8 cellular contexts compared by ENCODE assay signal in genomic region chr7:33905389-33906032, GRCh38. TPM values are rescaled to one million over a fixed set of nuclear protein-coding genes. Genes with fewer than 3 reads are reported as not detected.
A peak's percentile ranks its signal among the peaks of the same experiment; 100 is the strongest.
DNase-seq lines count a peak whose midpoint lies in the region; ATAC-seq and TF ChIP-seq lines count a peak whose summit lies in the region.

BMPER (plus strand) TSS chr7:33905539; CDS start chr7:33905614, 75 bp downstream.

- H3K9me3 Mint-ChIP-seq in activated CD8-positive, alpha-beta T cell treated with anti-CD3 and anti-CD28 coated beads, Interleukin-2, amount 10 ng/mL, durations not matched to agents 7 days and 5 days (ENCODE audit: insufficient read depth) = no peaks in the 10 kb centered on the region
- H3K9me3 Mint-ChIP-seq in glutamatergic neuron (ENCODE audit: unreplicated experiment) (no peaks in the 10 kb centered on the region), osteocyte (ENCODE audit: unreplicated experiment) (no peaks in the 10 kb centered on the region)

- no peak within 1 kb of the TSS for H3K27ac Mint-ChIP-seq in activated CD8-positive, alpha-beta T cell treated with anti-CD3 and anti-CD28 coated beads, Interleukin-2, amount 10 ng/mL, durations not matched to agents 7 days and 5 days
- H3K27ac Mint-ChIP-seq in glutamatergic neuron (ENCODE audit: unreplicated experiment) (peak within 1 kb of the TSS; percentile 89), osteocyte (ENCODE audit: unreplicated experiment) (no peak within 1 kb of the TSS)

- H3K4me1 Mint-ChIP-seq in activated CD8-positive, alpha-beta T cell treated with anti-CD3 and anti-CD28 coated beads, Interleukin-2, amount 10 ng/mL, durations not matched to agents 7 days and 5 days (ENCODE audit: low read depth) = peaks cover 5% of the 10 kb centered on the region
- H3K4me1 Mint-ChIP-seq in glutamatergic neuron (ENCODE audit: low read depth, unreplicated experiment) (peaks cover 2% of the 10 kb centered on the region), osteocyte (ENCODE audit: unreplicated experiment) (peaks cover 12% of the 10 kb centered on the region)

- no peak for TF ChIP-seq CTCF in LNCaP clone FGC (IDR thresholded peaks at IDR 0.05; ENCODE audit: control insufficient read depth, extremely low read depth, insufficient read depth)
- TF ChIP-seq CTCF in glutamatergic neuron (IDR thresholded peaks at IDR 0.05; ENCODE audit: partially characterized antibody, unreplicated experiment) = no peak
- TF ChIP-seq CTCF in osteocyte (IDR thresholded peaks at IDR 0.05) = no peak

- ATAC-seq in activated CD8-positive, alpha-beta T cell treated with anti-CD3 and anti-CD28 coated beads, Interleukin-2, amount 10 ng/mL, durations not matched to agents 7 days and 5 days = no peak
- ATAC-seq in HG03045 (IDR thresholded peaks at IDR 0.05; ENCODE audit: unreplicated experiment) (no peak), HG02571 (IDR thresholded peaks at IDR 0.05; ENCODE audit: unreplicated experiment) (no peak), GM18520 (IDR thresholded peaks at IDR 0.05; ENCODE audit: unreplicated experiment) (no peak)

- H3K36me3 Mint-ChIP-seq in activated CD8-positive, alpha-beta T cell treated with anti-CD3 and anti-CD28 coated beads, Interleukin-2, amount 10 ng/mL, durations not matched to agents 7 days and 5 days (ENCODE audit: low read depth) = no peaks in the 10 kb centered on the region
- H3K36me3 Mint-ChIP-seq in glutamatergic neuron (ENCODE audit: unreplicated experiment) (no peaks in the 10 kb centered on the region), osteocyte (ENCODE audit: unreplicated experiment) (no peaks in the 10 kb centered on the region)

- CTCF ChIA-PET in activated CD8-positive, alpha-beta T cell treated with anti-CD3 and anti-CD28 coated beads, Interleukin-2, amount 10 ng/mL, durations not matched to agents 7 days and 5 days (lab: Charles Lee) = interaction anchor here (1.9 kb wide), 1 partner anchor 10 kb away, joined by 10 read pairs; no protein-coding TSS in a partner anchor

- H3K4me3 Mint-ChIP-seq in activated CD8-positive, alpha-beta T cell treated with anti-CD3 and anti-CD28 coated beads, Interleukin-2, amount 10 ng/mL, durations not matched to agents 7 days and 5 days = peak within 1 kb of the TSS; percentile 44
- H3K4me3 Mint-ChIP-seq in glutamatergic neuron (ENCODE audit: unreplicated experiment) (peak within 1 kb of the TSS; percentile 98), osteocyte (ENCODE audit: unreplicated experiment) (peak within 1 kb of the TSS; percentile 82)

- POLR2A ChIA-PET in activated CD8-positive, alpha-beta T cell treated with anti-CD3 and anti-CD28 coated beads, Interleukin-2, amount 10 ng/mL, durations not matched to agents 7 days and 5 days (lab: Charles Lee) = no interaction called here

- 0 out of 2 replicates have a peak within 1 kb of the TSS, but pooled peaks have one; percentile 4 for H3K4me3 ChIP-seq in LNCaP clone FGC (ENCODE audit: low read depth, low read length)

- peaks cover 54% of the 10 kb centered on the region for H3K27me3 Mint-ChIP-seq in activated CD8-positive, alpha-beta T cell treated with anti-CD3 and anti-CD28 coated beads, Interleukin-2, amount 10 ng/mL, durations not matched to agents 7 days and 5 days (ENCODE audit: low read depth)
- peaks cover 3% of the 10 kb centered on the region for H3K27me3 Mint-ChIP-seq in glutamatergic neuron (ENCODE audit: unreplicated experiment)
- H3K27me3 Mint-ChIP-seq in osteocyte (ENCODE audit: unreplicated experiment) = peaks cover 34% of the 10 kb centered on the region

- DNase-seq in DMS53 (lab: John Stamatoyannopoulos, UW) = peak; percentile 94
- DNase-seq in LNCaP clone FGC (ENCODE audit: low read depth) = no peak
- no peak for DNase-seq in activated CD8-positive, alpha-beta T cell treated with anti-CD3 and anti-CD28 coated beads, Interleukin-2, amount 10 ng/mL, durations not matched to agents 7 days and 5 days
- DNase-seq in glutamatergic neuron = peak; percentile 76
- no peak for DNase-seq in osteocyte (ENCODE audit: extremely low spot score, unreplicated experiment)

RNA-seq across cellular contexts. Expression of gene BMPER, which starts in this region (rescaled TPM):
- not detected for total RNA-seq in activated CD8-positive, alpha-beta T cell treated with anti-CD3 and anti-CD28 coated beads, Interleukin-2, amount 10 ng/mL, durations not matched to agents 7 days and 5 days
- 16.2 TPM for total RNA-seq in glutamatergic neuron (ENCODE audit: unreplicated experiment)
- 0.50 and 0.56 TPM in 2 replicates for total RNA-seq in osteocyte

Comparison
In these comparisons a context has a peak if more than half of its experiments do, and no peak if none do; other contexts are left out.
1. RNA of gene BMPER (total RNA-seq): 16.2 TPM in glutamatergic neuron (single experiment); 0.50 to 0.56 TPM in osteocyte and not detected in activated CD8-positive, alpha-beta T cell treated with anti-CD3 and anti-CD28 coated beads, Interleukin-2, amount 10 ng/mL, durations not matched to agents 7 days and 5 days; every median in the first group is over 10 times any median in the second.
2. DNase-seq: peak in DMS53 (single experiment) and glutamatergic neuron (single experiment); none in LNCaP clone FGC (single experiment), activated CD8-positive, alpha-beta T cell treated with anti-CD3 and anti-CD28 coated beads, Interleukin-2, amount 10 ng/mL, durations not matched to agents 7 days and 5 days (single experiment) and osteocyte (single experiment).
3. H3K4me3 Mint-ChIP-seq: peak in every context shown above with its lines; median percentile 98 in glutamatergic neuron; 82 in osteocyte; 44 in activated CD8-positive, alpha-beta T cell treated with anti-CD3 and anti-CD28 coated beads, Interleukin-2, amount 10 ng/mL, durations not matched to agents 7 days and 5 days.